2 cellular contexts compared by ENCODE assay signal in the genomic region with DNA sequence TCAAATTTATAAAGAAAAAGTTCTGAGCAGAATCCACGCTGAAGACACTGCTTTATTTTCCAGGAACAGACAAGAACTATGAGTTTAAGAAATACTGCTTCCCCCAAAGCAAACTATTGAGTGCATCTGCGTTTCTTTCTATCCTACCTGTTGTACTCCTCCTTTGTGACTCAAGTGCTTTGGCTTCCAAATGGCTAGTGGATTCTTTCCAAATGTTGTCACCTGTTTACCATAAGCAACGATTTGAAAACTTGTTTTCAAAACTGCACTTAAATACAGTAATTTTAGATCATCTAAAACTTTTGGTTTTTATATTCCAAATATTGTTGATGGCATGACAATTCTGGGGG.
TF ChIP-seq lines count a peak whose summit lies in the region.

No MANE protein-coding gene starts in this region.

TF ChIP-seq in SK-N-SH, 30 proteins besides CTCF, POLR2A, EP300 and RAD21 (continued from another document):
- TF ChIP-seq USF1 (IDR thresholded peaks at IDR 0.05; ENCODE audit: borderline replicate concordance, low read depth) = no peak
- TF ChIP-seq TCF12 (IDR thresholded peaks at IDR 0.05) = no peak
- TF ChIP-seq, protein P1, sequence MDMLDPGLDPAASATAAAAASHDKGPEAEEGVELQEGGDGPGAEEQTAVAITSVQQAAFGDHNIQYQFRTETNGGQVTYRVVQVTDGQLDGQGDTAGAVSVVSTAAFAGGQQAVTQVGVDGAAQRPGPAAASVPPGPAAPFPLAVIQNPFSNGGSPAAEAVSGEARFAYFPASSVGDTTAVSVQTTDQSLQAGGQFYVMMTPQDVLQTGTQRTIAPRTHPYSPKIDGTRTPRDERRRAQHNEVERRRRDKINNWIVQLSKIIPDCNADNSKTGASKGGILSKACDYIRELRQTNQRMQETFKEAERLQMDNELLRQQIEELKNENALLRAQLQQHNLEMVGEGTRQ (IDR thresholded peaks at IDR 0.05; ENCODE audit: borderline replicate concordance, low read depth, low read length) = no peak
- no peak for TF ChIP-seq ELF1 (IDR thresholded peaks at IDR 0.05)
- TF ChIP-seq RCOR1 (IDR thresholded peaks at IDR 0.05; ENCODE audit: low read length) = no peak
- no peak for TF ChIP-seq JUND (IDR thresholded peaks at IDR 0.05)

TF ChIP-seq in SK-N-SH treated with all-trans-retinoic acid at 6 μM for 48 hours, 23 proteins besides CTCF, POLR2A, EP300 and RAD21 (continued from another document):
- TF ChIP-seq CREB5 (CRISPR knock-in tag; IDR thresholded peaks at IDR 0.05; ENCODE audit: low read depth) (no peak), ZC3H10 (CRISPR knock-in tag; IDR thresholded peaks at IDR 0.05) (no peak), CSRNP3 (CRISPR knock-in tag; IDR thresholded peaks at IDR 0.05) (no peak), TCF4 (CRISPR knock-in tag; IDR thresholded peaks at IDR 0.05; ENCODE audit: borderline replicate concordance) (no peak), SNAI2 (CRISPR knock-in tag; IDR thresholded peaks at IDR 0.05) (no peak), GLIS3 (CRISPR knock-in tag; IDR thresholded peaks at IDR 0.05) (no peak), OSR1 (CRISPR knock-in tag; IDR thresholded peaks at IDR 0.05) (no peak), ISL1 (CRISPR knock-in tag; IDR thresholded peaks at IDR 0.05) (no peak), RARB (CRISPR knock-in tag; IDR thresholded peaks at IDR 0.05) (no peak), ZNF70 (CRISPR knock-in tag; IDR thresholded peaks at IDR 0.05) (no peak), BACH2 (CRISPR knock-in tag; IDR thresholded peaks at IDR 0.05; ENCODE audit: borderline replicate concordance) (no peak)
- TF ChIP-seq, protein P2, sequence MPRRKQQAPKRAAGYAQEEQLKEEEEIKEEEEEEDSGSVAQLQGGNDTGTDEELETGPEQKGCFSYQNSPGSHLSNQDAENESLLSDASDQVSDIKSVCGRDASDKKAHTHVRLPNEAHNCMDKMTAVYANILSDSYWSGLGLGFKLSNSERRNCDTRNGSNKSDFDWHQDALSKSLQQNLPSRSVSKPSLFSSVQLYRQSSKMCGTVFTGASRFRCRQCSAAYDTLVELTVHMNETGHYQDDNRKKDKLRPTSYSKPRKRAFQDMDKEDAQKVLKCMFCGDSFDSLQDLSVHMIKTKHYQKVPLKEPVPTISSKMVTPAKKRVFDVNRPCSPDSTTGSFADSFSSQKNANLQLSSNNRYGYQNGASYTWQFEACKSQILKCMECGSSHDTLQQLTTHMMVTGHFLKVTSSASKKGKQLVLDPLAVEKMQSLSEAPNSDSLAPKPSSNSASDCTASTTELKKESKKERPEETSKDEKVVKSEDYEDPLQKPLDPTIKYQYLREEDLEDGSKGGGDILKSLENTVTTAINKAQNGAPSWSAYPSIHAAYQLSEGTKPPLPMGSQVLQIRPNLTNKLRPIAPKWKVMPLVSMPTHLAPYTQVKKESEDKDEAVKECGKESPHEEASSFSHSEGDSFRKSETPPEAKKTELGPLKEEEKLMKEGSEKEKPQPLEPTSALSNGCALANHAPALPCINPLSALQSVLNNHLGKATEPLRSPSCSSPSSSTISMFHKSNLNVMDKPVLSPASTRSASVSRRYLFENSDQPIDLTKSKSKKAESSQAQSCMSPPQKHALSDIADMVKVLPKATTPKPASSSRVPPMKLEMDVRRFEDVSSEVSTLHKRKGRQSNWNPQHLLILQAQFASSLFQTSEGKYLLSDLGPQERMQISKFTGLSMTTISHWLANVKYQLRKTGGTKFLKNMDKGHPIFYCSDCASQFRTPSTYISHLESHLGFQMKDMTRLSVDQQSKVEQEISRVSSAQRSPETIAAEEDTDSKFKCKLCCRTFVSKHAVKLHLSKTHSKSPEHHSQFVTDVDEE (CRISPR knock-in tag; IDR thresholded peaks at IDR 0.05) = no peak
- TF ChIP-seq, protein P3, sequence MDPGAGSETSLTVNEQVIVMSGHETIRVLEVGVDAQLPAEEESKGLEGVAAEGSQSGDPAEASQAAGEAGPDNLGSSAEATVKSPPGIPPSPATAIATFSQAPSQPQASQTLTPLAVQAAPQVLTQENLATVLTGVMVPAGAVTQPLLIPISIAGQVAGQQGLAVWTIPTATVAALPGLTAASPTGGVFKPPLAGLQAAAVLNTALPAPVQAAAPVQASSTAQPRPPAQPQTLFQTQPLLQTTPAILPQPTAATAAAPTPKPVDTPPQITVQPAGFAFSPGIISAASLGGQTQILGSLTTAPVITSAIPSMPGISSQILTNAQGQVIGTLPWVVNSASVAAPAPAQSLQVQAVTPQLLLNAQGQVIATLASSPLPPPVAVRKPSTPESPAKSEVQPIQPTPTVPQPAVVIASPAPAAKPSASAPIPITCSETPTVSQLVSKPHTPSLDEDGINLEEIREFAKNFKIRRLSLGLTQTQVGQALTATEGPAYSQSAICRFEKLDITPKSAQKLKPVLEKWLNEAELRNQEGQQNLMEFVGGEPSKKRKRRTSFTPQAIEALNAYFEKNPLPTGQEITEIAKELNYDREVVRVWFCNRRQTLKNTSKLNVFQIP (CRISPR knock-in tag; IDR thresholded peaks at IDR 0.05; ENCODE audit: borderline replicate concordance, low read depth) = no peak
